13 cellular contexts compared by ENCODE assay signal in genomic region chr11:18093946-18094345, GRCh38. TPM values are rescaled to one million over a fixed set of nuclear protein-coding genes. Genes with fewer than 3 reads are reported as not detected.
DNase-seq lines count a peak whose midpoint lies in the region; ATAC-seq lines count a peak whose summit lies in the region.
"Had no signal": no experiment of that assay in that cellular context is flagged by ENCODE, and none has a peak within 500 bp of the region (broad histone marks: within the 10 kb centered on the region; RNA-seq: fewer than 3 reads in every experiment).

No MANE protein-coding gene starts in this region.

- H3K27ac Mint-ChIP-seq in activated CD4-positive, alpha-beta T cell treated with anti-CD3 and anti-CD28 coated beads for 36 hours, result peak overlapping the region; percentile 43
- peak overlapping the region; percentile 21 for H3K27ac Mint-ChIP-seq in activated naive CD8-positive, alpha-beta T cell treated with anti-CD3 and anti-CD28 coated beads, Interleukin-2, amount 50 U/mL, for 24 hours
- no peak overlapping the region for H3K27ac Mint-ChIP-seq in activated naive CD8-positive, alpha-beta T cell treated with anti-CD3 and anti-CD28 coated beads for 36 hours
- H3K27ac Mint-ChIP-seq: GM23338 had no signal

- H3K9me3 Mint-ChIP-seq in activated CD4-positive, alpha-beta T cell treated with anti-CD3 and anti-CD28 coated beads for 36 hours (ENCODE audit: low read depth), result no peaks in the 10 kb centered on the region
- no peaks in the 10 kb centered on the region for H3K9me3 Mint-ChIP-seq in activated naive CD8-positive, alpha-beta T cell treated with anti-CD3 and anti-CD28 coated beads, Interleukin-2, amount 50 U/mL, for 24 hours
- H3K9me3 Mint-ChIP-seq in activated naive CD8-positive, alpha-beta T cell treated with anti-CD3 and anti-CD28 coated beads for 36 hours, result no peaks in the 10 kb centered on the region
- H3K9me3 Mint-ChIP-seq: CD8-positive, alpha-beta memory T cell; GM23338 had no signal

- no peak for DNase-seq in activated CD4-positive, alpha-beta T cell treated with anti-CD3 and anti-CD28 coated beads for 36 hours
- no peak for DNase-seq in activated CD4-positive, alpha-beta T cell treated with anti-CD3 and anti-CD28 coated beads for 48 hours
- no peak for DNase-seq in activated naive CD8-positive, alpha-beta T cell treated with anti-CD3 and anti-CD28 coated beads, Interleukin-2, amount 50 U/mL, for 24 hours
- no peak for DNase-seq in activated naive CD8-positive, alpha-beta T cell treated with anti-CD3 and anti-CD28 coated beads for 36 hours
- DNase-seq in left colon (no peak), DMS114 treated with DMSO at 0.1 percent for 48 hours (lab: John Stamatoyannopoulos, UW; ENCODE audit: unreplicated experiment) (no peak)
- DNase-seq in activated CD8-positive, alpha-beta memory T cell treated with anti-CD3 and anti-CD28 coated beads, Interleukin-2, amount 50 U/mL, for 48 hours, result no peak
- DNase-seq: AML-193; CD8-positive, alpha-beta memory T cell; H7 had no signal

- CTCF ChIA-PET in activated CD4-positive, alpha-beta T cell treated with anti-CD3 and anti-CD28 coated beads for 36 hours (lab: Charles Lee), result interaction anchor here (0.8 to 2.0 kb wide), 5 partner anchors 12 to 115 kb away, joined by 3 to 5 read pairs (median 4); partner anchors contain the start of gene SAAL1

- no peak for ATAC-seq in activated CD4-positive, alpha-beta T cell treated with anti-CD3 and anti-CD28 coated beads for 36 hours
- no peak for ATAC-seq in activated naive CD8-positive, alpha-beta T cell treated with anti-CD3 and anti-CD28 coated beads, Interleukin-2, amount 50 U/mL, for 24 hours
- ATAC-seq in left colon, result peak; percentile 99
- ATAC-seq: GM12878, GM23338 had no signal

- no peaks in the 10 kb centered on the region for H3K27me3 Mint-ChIP-seq in activated CD4-positive, alpha-beta T cell treated with anti-CD3 and anti-CD28 coated beads for 36 hours
- H3K27me3 Mint-ChIP-seq in activated naive CD8-positive, alpha-beta T cell treated with anti-CD3 and anti-CD28 coated beads, Interleukin-2, amount 50 U/mL, for 24 hours, result no peaks in the 10 kb centered on the region
- H3K27me3 Mint-ChIP-seq in activated naive CD8-positive, alpha-beta T cell treated with anti-CD3 and anti-CD28 coated beads for 36 hours, result no peaks in the 10 kb centered on the region
- H3K27me3 Mint-ChIP-seq: CD8-positive, alpha-beta memory T cell had no signal

- H3K36me3 Mint-ChIP-seq in activated CD4-positive, alpha-beta T cell treated with anti-CD3 and anti-CD28 coated beads for 36 hours (ENCODE audit: low read depth), result peaks cover 54% of the 10 kb centered on the region
- peaks cover 39% of the 10 kb centered on the region for H3K36me3 Mint-ChIP-seq in activated naive CD8-positive, alpha-beta T cell treated with anti-CD3 and anti-CD28 coated beads, Interleukin-2, amount 50 U/mL, for 24 hours (ENCODE audit: low read depth)
- H3K36me3 Mint-ChIP-seq in activated naive CD8-positive, alpha-beta T cell treated with anti-CD3 and anti-CD28 coated beads for 36 hours, result peaks cover 22% of the 10 kb centered on the region

- intact Hi-C loops in activated CD4-positive, alpha-beta T cell treated with anti-CD3 and anti-CD28 coated beads for 36 hours (cut with DNase I, micrococcal nuclease), result no loop called here
- intact Hi-C loops in left colon (cut with DNase I, micrococcal nuclease), result no loop called here

- POLR2A ChIA-PET in activated CD4-positive, alpha-beta T cell treated with anti-CD3 and anti-CD28 coated beads for 36 hours (lab: Charles Lee), result no interaction called here

- H3K4me3 Mint-ChIP-seq in activated CD4-positive, alpha-beta T cell treated with anti-CD3 and anti-CD28 coated beads for 36 hours, result no peak overlapping the region
- H3K4me3 Mint-ChIP-seq in activated naive CD8-positive, alpha-beta T cell treated with anti-CD3 and anti-CD28 coated beads, Interleukin-2, amount 50 U/mL, for 24 hours, result no peak overlapping the region
- no peak overlapping the region for H3K4me3 Mint-ChIP-seq in activated naive CD8-positive, alpha-beta T cell treated with anti-CD3 and anti-CD28 coated beads for 36 hours
- H3K4me3 Mint-ChIP-seq: CD8-positive, alpha-beta memory T cell; GM23338 had no signal

- H3K4me1 Mint-ChIP-seq in activated CD4-positive, alpha-beta T cell treated with anti-CD3 and anti-CD28 coated beads for 36 hours, result peaks cover 25% of the 10 kb centered on the region
- H3K4me1 Mint-ChIP-seq in activated naive CD8-positive, alpha-beta T cell treated with anti-CD3 and anti-CD28 coated beads, Interleukin-2, amount 50 U/mL, for 24 hours, result peaks cover 8% of the 10 kb centered on the region
- H3K4me1 Mint-ChIP-seq in activated naive CD8-positive, alpha-beta T cell treated with anti-CD3 and anti-CD28 coated beads for 36 hours, result peaks cover 3% of the 10 kb centered on the region
- H3K4me1 Mint-ChIP-seq: GM23338 had no signal

RNA-seq across cellular contexts. Expression of gene SAAL1, which starts 11.9 kb away (rescaled TPM):
- 10 to 100 TPM; 37.4 to 40.9 TPM for total RNA-seq in activated CD4-positive, alpha-beta T cell treated with anti-CD3 and anti-CD28 coated beads for 36 hours
- 10 to 100 TPM; 52.2 to 52.4 TPM for total RNA-seq in activated naive CD8-positive, alpha-beta T cell treated with anti-CD3 and anti-CD28 coated beads for 36 hours
- 10 to 100 TPM; 10.3 to 10.6 TPM for total RNA-seq in left colon

RNA-seq across cellular contexts. Expression of gene MRGPRX3, which starts 38.4 kb away (rescaled TPM):
- total RNA-seq in activated CD4-positive, alpha-beta T cell treated with anti-CD3 and anti-CD28 coated beads for 36 hours, result not detected
- total RNA-seq in activated naive CD8-positive, alpha-beta T cell treated with anti-CD3 and anti-CD28 coated beads for 36 hours, result not detected
- not detected for total RNA-seq in left colon
- total RNA-seq: CD8-positive, alpha-beta memory T cell; Daoy; GM12878; GM23338; H7 had no signal

RNA-seq across cellular contexts. Expression of gene TPH1, which starts 47.9 kb away (rescaled TPM):
- under 1 TPM; 0.18 to 0.23 TPM for total RNA-seq in activated CD4-positive, alpha-beta T cell treated with anti-CD3 and anti-CD28 coated beads for 36 hours
- total RNA-seq in activated naive CD8-positive, alpha-beta T cell treated with anti-CD3 and anti-CD28 coated beads for 36 hours, result 1 to 10 TPM in 1 of 2 experiments, under 1 TPM in 1; 0.46 to 1.0 TPM
- total RNA-seq in left colon, result 10 to 100 TPM; 13.9 to 14.6 TPM

Comparison
In these comparisons a context has a peak if more than half of its experiments do, and no peak if none do; other contexts are left out.
1. RNA of gene TPH1, which starts 47.9 kb away (total RNA-seq): 13.9 to 14.6 TPM in left colon; 0.46 to 1.0 TPM in activated naive CD8-positive, alpha-beta T cell treated with anti-CD3 and anti-CD28 coated beads for 36 hours and 0.18 to 0.23 TPM in activated CD4-positive, alpha-beta T cell treated with anti-CD3 and anti-CD28 coated beads for 36 hours; every median in the first group is over 4 times any median in the second.